Comparison of ENCODE assay signal across 1 cellular context in the genomic region with DNA sequence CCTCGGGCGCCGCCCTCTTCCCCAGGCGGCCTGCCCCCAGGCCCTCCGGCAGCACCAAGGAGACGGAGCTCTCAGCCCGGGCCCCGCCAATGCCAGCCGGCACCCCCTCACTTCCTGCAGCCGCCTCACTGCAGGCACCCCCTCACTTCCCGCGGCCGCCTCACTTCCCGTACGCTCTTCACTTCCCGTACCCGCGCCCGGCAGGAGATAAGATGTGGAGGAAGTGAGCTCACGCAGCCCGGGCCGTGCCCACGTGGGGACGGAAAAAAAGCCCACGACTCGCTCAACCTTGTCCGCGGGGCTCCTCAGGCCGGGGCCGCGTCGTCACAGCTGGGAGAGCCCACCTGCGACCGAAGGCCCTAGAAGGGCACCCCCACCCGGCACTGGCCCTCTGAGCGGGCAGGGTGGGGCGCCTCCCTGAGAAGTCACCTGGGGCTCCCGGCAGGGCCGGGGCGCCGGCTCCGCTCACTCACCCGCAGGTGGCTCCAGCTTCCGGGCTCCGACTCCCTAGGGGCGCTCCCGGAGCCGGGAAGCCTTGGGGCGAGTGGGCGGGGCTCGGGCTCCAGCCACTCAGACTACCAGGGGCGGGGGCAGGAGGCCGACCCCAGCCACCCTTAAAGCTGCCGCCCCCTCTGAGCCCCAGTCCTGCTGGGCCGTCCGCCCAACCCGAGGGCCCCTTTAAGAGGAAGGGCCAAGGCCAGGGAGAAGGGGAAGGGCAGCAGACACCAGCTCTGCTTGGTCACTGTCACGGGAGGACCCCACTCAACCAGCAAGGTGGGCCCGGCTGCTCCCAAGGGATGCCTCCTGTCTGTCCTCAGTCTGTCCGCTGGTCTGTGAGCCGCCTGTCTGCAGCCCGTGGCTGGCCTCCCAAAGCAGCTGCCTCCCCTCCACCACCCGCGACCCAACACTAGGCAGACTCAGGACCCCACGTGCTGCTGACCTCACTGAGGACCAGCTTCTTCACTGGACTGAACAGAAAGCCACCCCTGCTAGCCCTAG.
TF ChIP-seq lines count a peak whose summit lies in the region.

No MANE protein-coding gene starts in this region.

TF ChIP-seq in H1, 55 proteins besides CTCF, POLR2A, EP300 and RAD21:
- TF ChIP-seq SIRT6 (IDR thresholded peaks at IDR 0.05; ENCODE audit: low read length) (no peak), MAFK (IDR thresholded peaks at IDR 0.05; ENCODE audit: low read depth, low read length) (no peak), EGR1 (IDR thresholded peaks at IDR 0.05; ENCODE audit: borderline replicate concordance, low read depth, low read length) (peak; percentile 70), CHD1 (IDR thresholded peaks at IDR 0.05; ENCODE audit: low read depth, low read length) (no peak), SIN3A (conservative IDR thresholded peaks at IDR 0.05 in 1 of 2, IDR thresholded peaks at IDR 0.05 in 1 of 2; ENCODE audit: low read depth in 1 of 2, low read length in 2 of 2) (0 out of 4 replicates have a peak, but pooled peaks of 1 of the 2 experiments have one; percentile 23), GABPA (IDR thresholded peaks at IDR 0.05; ENCODE audit: borderline replicate concordance, insufficient read depth, low read length) (no peak), KDM5A (IDR thresholded peaks at IDR 0.05; ENCODE audit: low read length) (no peak), SUZ12 (IDR thresholded peaks at IDR 0.05; ENCODE audit: low read length) (no peak), E2F6 (IDR thresholded peaks at IDR 0.05) (0 out of 2 replicates have a peak, but pooled peaks have one; percentile 3), KDM1A (IDR thresholded peaks at IDR 0.05; ENCODE audit: borderline replicate concordance, low read length) (no peak), CTBP2 (IDR thresholded peaks at IDR 0.05; ENCODE audit: borderline replicate concordance, insufficient read depth, insufficient read length, low read length) (no peak), NRF1 (IDR thresholded peaks at IDR 0.05; ENCODE audit: low read depth, low read length) (no peak), RBBP5 (IDR thresholded peaks at IDR 0.05; ENCODE audit: borderline replicate concordance, low read depth, low read length) (no peak), NANOG (IDR thresholded peaks at IDR 0.05; ENCODE audit: insufficient read depth, low read depth, low read length, poor library complexity, severe bottlenecking) (no peak), FOSL1 (IDR thresholded peaks at IDR 0.05; ENCODE audit: insufficient read depth, low read depth, low read length) (no peak), BACH1 (IDR thresholded peaks at IDR 0.05; ENCODE audit: low read length) (no peak), ZNF274 (IDR thresholded peaks at IDR 0.05; ENCODE audit: borderline replicate concordance, extremely low read depth, low read length) (no peak), HDAC6 (IDR thresholded peaks at IDR 0.05; ENCODE audit: low read depth, low read length) (no peak), JUND (IDR thresholded peaks at IDR 0.05; ENCODE audit: low read length) (no peak), ASH2L (IDR thresholded peaks at IDR 0.05; ENCODE audit: low read length) (no peak), TEAD4 (IDR thresholded peaks at IDR 0.05; ENCODE audit: low read depth, low read length) (no peak), KDM4A (IDR thresholded peaks at IDR 0.05; ENCODE audit: low read depth, low read length, severe bottlenecking) (peak; percentile 59), CREB1 (IDR thresholded peaks at IDR 0.05) (no peak), SP1 (IDR thresholded peaks at IDR 0.05; ENCODE audit: low read depth, low read length) (no peak), YY1 (IDR thresholded peaks at IDR 0.05; ENCODE audit: low read depth, low read length) (no peak), TBP (IDR thresholded peaks at IDR 0.05; ENCODE audit: low read depth, low read length) (no peak), HDAC2 (IDR thresholded peaks at IDR 0.05; ENCODE audit: borderline replicate concordance in 1 of 2, low read depth in 2 of 2, low read length in 2 of 2) (0 out of 4 replicates have a peak, but pooled peaks of 1 of the 2 experiments have one; percentile 49), TCF12 (IDR thresholded peaks at IDR 0.05; ENCODE audit: low read depth, low read length) (no peak), SP4 (IDR thresholded peaks at IDR 0.05; ENCODE audit: low read length) (no peak), EZH2 (IDR thresholded peaks at IDR 0.05; ENCODE audit: low read depth, low read length, severe bottlenecking) (no peak), RFX5 (IDR thresholded peaks at IDR 0.05; ENCODE audit: borderline replicate concordance, low read depth, low read length) (no peak), SP2 (IDR thresholded peaks at IDR 0.05; ENCODE audit: low read length) (no peak), CEBPB (IDR thresholded peaks at IDR 0.05; ENCODE audit: low read depth, low read length) (no peak), POU5F1 (IDR thresholded peaks at IDR 0.05; ENCODE audit: low read depth, low read length) (no peak), ATF2 (IDR thresholded peaks at IDR 0.05; ENCODE audit: low read length) (no peak), GTF2F1 (IDR thresholded peaks at IDR 0.05; ENCODE audit: borderline replicate concordance, low read depth, low read length) (no peak), POLR2AphosphoS5 (IDR thresholded peaks at IDR 0.05; ENCODE audit: low read depth, low read length) (no peak), CBX5 (IDR thresholded peaks at IDR 0.05; ENCODE audit: low read depth, low read length) (no peak), CBX8 (IDR thresholded peaks at IDR 0.05; ENCODE audit: borderline replicate concordance, low read depth, low read length) (no peak), RNF2 (IDR thresholded peaks at IDR 0.05; ENCODE audit: borderline replicate concordance, low read depth, low read length, missing control alignments, poor library complexity, severe bottlenecking) (no peak), BCL11A (IDR thresholded peaks at IDR 0.05; ENCODE audit: low read depth in 2 of 2, low read length in 2 of 2) (no peak), SRF (IDR thresholded peaks at IDR 0.05; ENCODE audit: low read depth, low read length) (no peak), PHF8 (conservative IDR thresholded peaks at IDR 0.05; ENCODE audit: low read depth, low read length) (peak; percentile 52), TAF7 (optimal IDR thresholded peaks at IDR 0.05; ENCODE audit: borderline replicate concordance, low read depth, low read length) (peak; percentile 5), SIX5 (IDR thresholded peaks at IDR 0.05; ENCODE audit: low read depth, low read length) (no peak), CHD2 (IDR thresholded peaks at IDR 0.05; ENCODE audit: low read length) (no peak), RXRA (IDR thresholded peaks at IDR 0.05; ENCODE audit: insufficient read depth, low read depth, low read length) (no peak), TAF1 (IDR thresholded peaks at IDR 0.05; ENCODE audit: low read depth, low read length) (no peak), SAP30 (IDR thresholded peaks at IDR 0.05; ENCODE audit: insufficient read depth, insufficient replicate concordance, low read length) (no peak), BRCA1 (IDR thresholded peaks at IDR 0.05; ENCODE audit: low read depth, low read length) (no peak), JUN (IDR thresholded peaks at IDR 0.05; ENCODE audit: low read depth, low read length) (no peak)
- TF ChIP-seq, protein P1, sequence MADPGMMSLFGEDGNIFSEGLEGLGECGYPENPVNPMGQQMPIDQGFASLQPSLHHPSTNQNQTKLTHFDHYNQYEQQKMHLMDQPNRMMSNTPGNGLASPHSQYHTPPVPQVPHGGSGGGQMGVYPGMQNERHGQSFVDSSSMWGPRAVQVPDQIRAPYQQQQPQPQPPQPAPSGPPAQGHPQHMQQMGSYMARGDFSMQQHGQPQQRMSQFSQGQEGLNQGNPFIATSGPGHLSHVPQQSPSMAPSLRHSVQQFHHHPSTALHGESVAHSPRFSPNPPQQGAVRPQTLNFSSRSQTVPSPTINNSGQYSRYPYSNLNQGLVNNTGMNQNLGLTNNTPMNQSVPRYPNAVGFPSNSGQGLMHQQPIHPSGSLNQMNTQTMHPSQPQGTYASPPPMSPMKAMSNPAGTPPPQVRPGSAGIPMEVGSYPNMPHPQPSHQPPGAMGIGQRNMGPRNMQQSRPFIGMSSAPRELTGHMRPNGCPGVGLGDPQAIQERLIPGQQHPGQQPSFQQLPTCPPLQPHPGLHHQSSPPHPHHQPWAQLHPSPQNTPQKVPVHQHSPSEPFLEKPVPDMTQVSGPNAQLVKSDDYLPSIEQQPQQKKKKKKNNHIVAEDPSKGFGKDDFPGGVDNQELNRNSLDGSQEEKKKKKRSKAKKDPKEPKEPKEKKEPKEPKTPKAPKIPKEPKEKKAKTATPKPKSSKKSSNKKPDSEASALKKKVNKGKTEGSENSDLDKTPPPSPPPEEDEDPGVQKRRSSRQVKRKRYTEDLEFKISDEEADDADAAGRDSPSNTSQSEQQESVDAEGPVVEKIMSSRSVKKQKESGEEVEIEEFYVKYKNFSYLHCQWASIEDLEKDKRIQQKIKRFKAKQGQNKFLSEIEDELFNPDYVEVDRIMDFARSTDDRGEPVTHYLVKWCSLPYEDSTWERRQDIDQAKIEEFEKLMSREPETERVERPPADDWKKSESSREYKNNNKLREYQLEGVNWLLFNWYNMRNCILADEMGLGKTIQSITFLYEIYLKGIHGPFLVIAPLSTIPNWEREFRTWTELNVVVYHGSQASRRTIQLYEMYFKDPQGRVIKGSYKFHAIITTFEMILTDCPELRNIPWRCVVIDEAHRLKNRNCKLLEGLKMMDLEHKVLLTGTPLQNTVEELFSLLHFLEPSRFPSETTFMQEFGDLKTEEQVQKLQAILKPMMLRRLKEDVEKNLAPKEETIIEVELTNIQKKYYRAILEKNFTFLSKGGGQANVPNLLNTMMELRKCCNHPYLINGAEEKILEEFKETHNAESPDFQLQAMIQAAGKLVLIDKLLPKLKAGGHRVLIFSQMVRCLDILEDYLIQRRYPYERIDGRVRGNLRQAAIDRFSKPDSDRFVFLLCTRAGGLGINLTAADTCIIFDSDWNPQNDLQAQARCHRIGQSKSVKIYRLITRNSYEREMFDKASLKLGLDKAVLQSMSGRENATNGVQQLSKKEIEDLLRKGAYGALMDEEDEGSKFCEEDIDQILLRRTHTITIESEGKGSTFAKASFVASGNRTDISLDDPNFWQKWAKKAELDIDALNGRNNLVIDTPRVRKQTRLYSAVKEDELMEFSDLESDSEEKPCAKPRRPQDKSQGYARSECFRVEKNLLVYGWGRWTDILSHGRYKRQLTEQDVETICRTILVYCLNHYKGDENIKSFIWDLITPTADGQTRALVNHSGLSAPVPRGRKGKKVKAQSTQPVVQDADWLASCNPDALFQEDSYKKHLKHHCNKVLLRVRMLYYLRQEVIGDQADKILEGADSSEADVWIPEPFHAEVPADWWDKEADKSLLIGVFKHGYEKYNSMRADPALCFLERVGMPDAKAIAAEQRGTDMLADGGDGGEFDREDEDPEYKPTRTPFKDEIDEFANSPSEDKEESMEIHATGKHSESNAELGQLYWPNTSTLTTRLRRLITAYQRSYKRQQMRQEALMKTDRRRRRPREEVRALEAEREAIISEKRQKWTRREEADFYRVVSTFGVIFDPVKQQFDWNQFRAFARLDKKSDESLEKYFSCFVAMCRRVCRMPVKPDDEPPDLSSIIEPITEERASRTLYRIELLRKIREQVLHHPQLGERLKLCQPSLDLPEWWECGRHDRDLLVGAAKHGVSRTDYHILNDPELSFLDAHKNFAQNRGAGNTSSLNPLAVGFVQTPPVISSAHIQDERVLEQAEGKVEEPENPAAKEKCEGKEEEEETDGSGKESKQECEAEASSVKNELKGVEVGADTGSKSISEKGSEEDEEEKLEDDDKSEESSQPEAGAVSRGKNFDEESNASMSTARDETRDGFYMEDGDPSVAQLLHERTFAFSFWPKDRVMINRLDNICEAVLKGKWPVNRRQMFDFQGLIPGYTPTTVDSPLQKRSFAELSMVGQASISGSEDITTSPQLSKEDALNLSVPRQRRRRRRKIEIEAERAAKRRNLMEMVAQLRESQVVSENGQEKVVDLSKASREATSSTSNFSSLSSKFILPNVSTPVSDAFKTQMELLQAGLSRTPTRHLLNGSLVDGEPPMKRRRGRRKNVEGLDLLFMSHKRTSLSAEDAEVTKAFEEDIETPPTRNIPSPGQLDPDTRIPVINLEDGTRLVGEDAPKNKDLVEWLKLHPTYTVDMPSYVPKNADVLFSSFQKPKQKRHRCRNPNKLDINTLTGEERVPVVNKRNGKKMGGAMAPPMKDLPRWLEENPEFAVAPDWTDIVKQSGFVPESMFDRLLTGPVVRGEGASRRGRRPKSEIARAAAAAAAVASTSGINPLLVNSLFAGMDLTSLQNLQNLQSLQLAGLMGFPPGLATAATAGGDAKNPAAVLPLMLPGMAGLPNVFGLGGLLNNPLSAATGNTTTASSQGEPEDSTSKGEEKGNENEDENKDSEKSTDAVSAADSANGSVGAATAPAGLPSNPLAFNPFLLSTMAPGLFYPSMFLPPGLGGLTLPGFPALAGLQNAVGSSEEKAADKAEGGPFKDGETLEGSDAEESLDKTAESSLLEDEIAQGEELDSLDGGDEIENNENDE (IDR thresholded peaks at IDR 0.05; ENCODE audit: insufficient replicate concordance, low read length): no peak
- TF ChIP-seq, protein P2, sequence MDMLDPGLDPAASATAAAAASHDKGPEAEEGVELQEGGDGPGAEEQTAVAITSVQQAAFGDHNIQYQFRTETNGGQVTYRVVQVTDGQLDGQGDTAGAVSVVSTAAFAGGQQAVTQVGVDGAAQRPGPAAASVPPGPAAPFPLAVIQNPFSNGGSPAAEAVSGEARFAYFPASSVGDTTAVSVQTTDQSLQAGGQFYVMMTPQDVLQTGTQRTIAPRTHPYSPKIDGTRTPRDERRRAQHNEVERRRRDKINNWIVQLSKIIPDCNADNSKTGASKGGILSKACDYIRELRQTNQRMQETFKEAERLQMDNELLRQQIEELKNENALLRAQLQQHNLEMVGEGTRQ (IDR thresholded peaks at IDR 0.05; ENCODE audit: low read length): no peak
- TF ChIP-seq, protein P3, sequence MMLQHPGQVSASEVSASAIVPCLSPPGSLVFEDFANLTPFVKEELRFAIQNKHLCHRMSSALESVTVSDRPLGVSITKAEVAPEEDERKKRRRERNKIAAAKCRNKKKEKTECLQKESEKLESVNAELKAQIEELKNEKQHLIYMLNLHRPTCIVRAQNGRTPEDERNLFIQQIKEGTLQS (IDR thresholded peaks at IDR 0.05; ENCODE audit: insufficient read depth, low read depth, low read length): no peak
- TF ChIP-seq, protein P4, sequence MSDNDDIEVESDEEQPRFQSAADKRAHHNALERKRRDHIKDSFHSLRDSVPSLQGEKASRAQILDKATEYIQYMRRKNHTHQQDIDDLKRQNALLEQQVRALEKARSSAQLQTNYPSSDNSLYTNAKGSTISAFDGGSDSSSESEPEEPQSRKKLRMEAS (IDR thresholded peaks at IDR 0.05): peak; percentile 34
TF ChIP-seq in H1: peak in this region for 8.
